In the genomic region with DNA sequence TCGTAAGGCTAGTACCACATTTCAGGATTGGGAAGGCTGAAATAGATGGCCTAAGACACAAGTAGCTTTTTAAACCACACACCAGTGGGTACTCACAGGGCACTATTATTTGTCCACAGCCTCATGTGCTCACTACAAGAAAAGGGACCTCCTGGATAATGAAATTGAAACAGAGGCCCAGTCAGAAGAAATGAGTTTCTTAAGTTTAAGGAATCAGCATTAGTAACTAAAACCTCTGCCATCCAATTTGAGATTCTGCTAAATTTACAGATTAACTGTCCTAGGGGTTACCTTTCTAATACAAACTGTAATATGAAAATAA, we compare ENCODE assay signal across 9 cellular contexts. TPM values are rescaled to one million over a fixed set of nuclear protein-coding genes. Genes with fewer than 3 reads are reported as not detected.
DNase-seq lines count a peak whose midpoint lies in the region; ATAC-seq, FAIRE-seq and TF ChIP-seq lines count a peak whose summit lies in the region.
"Had no signal": no experiment of that assay in that cellular context is flagged by ENCODE, and none has a peak within 500 bp of the region (broad histone marks: within the 10 kb centered on the region; RNA-seq: fewer than 3 reads in every experiment).

No MANE protein-coding gene starts in this region.

- intact Hi-C loops in stomach (cut with DNase I; ENCODE audit: low total_unique reads) = no loop called here

- TF ChIP-seq EP300 in stomach (IDR thresholded peaks at IDR 0.05) = no peak

- H3K9me3 ChIP-seq in iPS-18a (ENCODE audit: control insufficient read depth, low read depth, low read length) (no peaks in the 10 kb centered on the region), stomach (no peaks in the 10 kb centered on the region), small intestine (ENCODE audit: control insufficient read depth, low read depth) (no peaks in the 10 kb centered on the region)

- DNase-seq in activated CD8-positive, alpha-beta memory T cell treated with anti-CD3 and anti-CD28 coated beads, Interleukin-2, amount 10 ng/mL, durations not matched to agents 7 days and 5 days = no peak
- DNase-seq in activated CD8-positive, alpha-beta memory T cell treated with anti-CD3 and anti-CD28 coated beads, Interleukin-2, amount 50 U/mL, for 48 hours = no peak
- DNase-seq in activated CD4-positive, alpha-beta memory T cell treated with anti-CD3 and anti-CD28 coated beads, Interleukin-2, amount 10 ng/mL, durations not matched to agents 7 days and 5 days = no peak
- DNase-seq in stomach (no peak), NCI-H2029 (lab: John Stamatoyannopoulos, UW) (no peak), small intestine (no peak), NK-92 (lab: John Stamatoyannopoulos, UW; ENCODE audit: unreplicated experiment) (no peak)
- DNase-seq: NCI-H1417 treated with DMSO at 0.1 percent for 48 hours had no signal

- ATAC-seq in activated CD8-positive, alpha-beta memory T cell treated with anti-CD3 and anti-CD28 coated beads, Interleukin-2, amount 10 ng/mL, durations not matched to agents 7 days and 5 days = no peak

- no peak for FAIRE-seq in small intestine (lab: Jason Lieb, UNC)

- peaks cover 21% of the 10 kb centered on the region for H3K27me3 ChIP-seq in iPS-18a (ENCODE audit: control insufficient read depth, insufficient read depth, low read length)
- no peaks in the 10 kb centered on the region for H3K27me3 ChIP-seq in stomach
- no peaks in the 10 kb centered on the region for H3K27me3 ChIP-seq in small intestine (ENCODE audit: control insufficient read depth in 2 of 2, insufficient read depth in 2 of 2, low read length in 2 of 2)

- CTCF ChIA-PET in activated CD8-positive, alpha-beta memory T cell treated with anti-CD3 and anti-CD28 coated beads, Interleukin-2, amount 10 ng/mL, durations not matched to agents 7 days and 5 days (lab: Charles Lee) = interaction anchor here (0.9 to 3.5 kb wide), 6 partner anchors 11 to 120 kb away, joined by 3 to 10 read pairs (median 4); no protein-coding TSS in a partner anchor
- CTCF ChIA-PET in activated CD4-positive, alpha-beta memory T cell treated with anti-CD3 and anti-CD28 coated beads, Interleukin-2, amount 10 ng/mL, durations not matched to agents 7 days and 5 days (lab: Charles Lee) = interaction anchor here (1.2 to 4.9 kb wide), 2 partner anchors 24 to 48 kb away, joined by 6 to 18 read pairs; no protein-coding TSS in a partner anchor

- H3K9me3 Mint-ChIP-seq in activated CD8-positive, alpha-beta memory T cell treated with anti-CD3 and anti-CD28 coated beads, Interleukin-2, amount 10 ng/mL, durations not matched to agents 7 days and 5 days (ENCODE audit: low read depth) = no peaks in the 10 kb centered on the region
- no peaks in the 10 kb centered on the region for H3K9me3 Mint-ChIP-seq in activated CD4-positive, alpha-beta memory T cell treated with anti-CD3 and anti-CD28 coated beads, Interleukin-2, amount 10 ng/mL, durations not matched to agents 7 days and 5 days

- H3K27ac ChIP-seq in iPS-18a (ENCODE audit: low read length) (no peak overlapping the region), stomach (peak overlapping the region; percentile 30 to 62 (median 57)), small intestine (ENCODE audit: low read depth in 1 of 2, low read length in 1 of 2) (peak overlapping the region in 1 of 2 donors; percentile 83)

- peaks cover 11% of the 10 kb centered on the region for H3K36me3 Mint-ChIP-seq in activated CD8-positive, alpha-beta memory T cell treated with anti-CD3 and anti-CD28 coated beads, Interleukin-2, amount 10 ng/mL, durations not matched to agents 7 days and 5 days
- peaks cover 14% of the 10 kb centered on the region for H3K36me3 Mint-ChIP-seq in activated CD4-positive, alpha-beta memory T cell treated with anti-CD3 and anti-CD28 coated beads, Interleukin-2, amount 10 ng/mL, durations not matched to agents 7 days and 5 days (ENCODE audit: low read depth)

- no peak for TF ChIP-seq POLR2A in stomach (IDR thresholded peaks at IDR 0.05)

- H3K9ac ChIP-seq in iPS-18a (ENCODE audit: low read length) = no peak overlapping the region

- POLR2A ChIA-PET in activated CD4-positive, alpha-beta memory T cell treated with anti-CD3 and anti-CD28 coated beads, Interleukin-2, amount 10 ng/mL, durations not matched to agents 7 days and 5 days (lab: Charles Lee) = interaction anchor here (0.7 to 5.3 kb wide), 10 partner anchors 11 to 142 kb away, joined by 3 to 43 read pairs (median 4); a partner anchor contains a TSS

- H3K4me3 ChIP-seq in iPS-18a (ENCODE audit: low read length) = peak overlapping the region; percentile 23
- H3K4me3 ChIP-seq in stomach = peak overlapping the region in 2 of 4 donors; percentile 11
- no peak overlapping the region for H3K4me3 ChIP-seq in small intestine (ENCODE audit: low read depth in 1 of 2, low read length in 2 of 2)

- no peak for TF ChIP-seq CTCF in stomach (IDR thresholded peaks at IDR 0.05)

- H3K27ac Mint-ChIP-seq in activated CD8-positive, alpha-beta memory T cell treated with anti-CD3 and anti-CD28 coated beads, Interleukin-2, amount 10 ng/mL, durations not matched to agents 7 days and 5 days = peak overlapping the region; percentile 92
- H3K27ac Mint-ChIP-seq in activated CD4-positive, alpha-beta memory T cell treated with anti-CD3 and anti-CD28 coated beads, Interleukin-2, amount 10 ng/mL, durations not matched to agents 7 days and 5 days = peak overlapping the region; percentile 91

- H3K4me1 ChIP-seq in iPS-18a (ENCODE audit: control insufficient read depth, low read depth, low read length) = peaks cover 49% of the 10 kb centered on the region
- H3K4me1 ChIP-seq in stomach = peaks cover 62 to 73% (median 71%) of the 10 kb centered on the region in 4 donors
- peaks cover 16 to 42% of the 10 kb centered on the region in 2 donors for H3K4me1 ChIP-seq in small intestine (ENCODE audit: control insufficient read depth in 2 of 2, insufficient read depth in 1 of 2, low read depth in 1 of 2, low read length in 1 of 2)

- 16 to 23% (median 19%) methylated on average over 1 of the region's 1 CpG for WGBS in stomach, 5 donors
- 7 to 24% (median 21%) methylated on average over 1 of the region's 1 CpG for WGBS in small intestine, 3 donors

- H3K36me3 ChIP-seq in iPS-18a (ENCODE audit: control insufficient read depth, low read depth, low read length) (no peaks in the 10 kb centered on the region), stomach (no peaks in the 10 kb centered on the region), small intestine (ENCODE audit: control insufficient read depth in 2 of 2, insufficient read depth in 2 of 2, low read length in 2 of 2) (no peaks in the 10 kb centered on the region)

- H3K27me3 Mint-ChIP-seq in activated CD8-positive, alpha-beta memory T cell treated with anti-CD3 and anti-CD28 coated beads, Interleukin-2, amount 10 ng/mL, durations not matched to agents 7 days and 5 days = no peaks in the 10 kb centered on the region
- H3K27me3 Mint-ChIP-seq in activated CD4-positive, alpha-beta memory T cell treated with anti-CD3 and anti-CD28 coated beads, Interleukin-2, amount 10 ng/mL, durations not matched to agents 7 days and 5 days = no peaks in the 10 kb centered on the region

- peak overlapping the region; percentile 85 for H3K4me3 Mint-ChIP-seq in activated CD8-positive, alpha-beta memory T cell treated with anti-CD3 and anti-CD28 coated beads, Interleukin-2, amount 10 ng/mL, durations not matched to agents 7 days and 5 days
- peak overlapping the region; percentile 94 for H3K4me3 Mint-ChIP-seq in activated CD4-positive, alpha-beta memory T cell treated with anti-CD3 and anti-CD28 coated beads, Interleukin-2, amount 10 ng/mL, durations not matched to agents 7 days and 5 days

- H3K4me1 Mint-ChIP-seq in activated CD8-positive, alpha-beta memory T cell treated with anti-CD3 and anti-CD28 coated beads, Interleukin-2, amount 10 ng/mL, durations not matched to agents 7 days and 5 days = peaks cover 67% of the 10 kb centered on the region
- H3K4me1 Mint-ChIP-seq in activated CD4-positive, alpha-beta memory T cell treated with anti-CD3 and anti-CD28 coated beads, Interleukin-2, amount 10 ng/mL, durations not matched to agents 7 days and 5 days = peaks cover 71% of the 10 kb centered on the region

RNA-seq across cellular contexts. Expression of a gene that starts 3.0 kb away (rescaled TPM):
- 100 to 1,000 TPM; 159 to 179 TPM for total RNA-seq in activated CD8-positive, alpha-beta memory T cell treated with anti-CD3 and anti-CD28 coated beads, Interleukin-2, amount 10 ng/mL, durations not matched to agents 7 days and 5 days
- total RNA-seq in activated CD4-positive, alpha-beta memory T cell treated with anti-CD3 and anti-CD28 coated beads, Interleukin-2, amount 10 ng/mL, durations not matched to agents 7 days and 5 days = 100 to 1,000 TPM; 162 to 166 TPM
- 100 to 1,000 TPM in 2 of 5 donors, 10 to 100 TPM in 3; 29.2 to 171 (median 94.0) TPM for total RNA-seq in stomach
- polyA plus RNA-seq in stomach (10 to 100 TPM; 19.3 to 28.3 (median 22.5) TPM), small intestine (10 to 100 TPM; 31.6 to 39.6 (median 32.4) TPM)
